ENCODE assay signal across 9 cellular contexts in the genomic region with DNA sequence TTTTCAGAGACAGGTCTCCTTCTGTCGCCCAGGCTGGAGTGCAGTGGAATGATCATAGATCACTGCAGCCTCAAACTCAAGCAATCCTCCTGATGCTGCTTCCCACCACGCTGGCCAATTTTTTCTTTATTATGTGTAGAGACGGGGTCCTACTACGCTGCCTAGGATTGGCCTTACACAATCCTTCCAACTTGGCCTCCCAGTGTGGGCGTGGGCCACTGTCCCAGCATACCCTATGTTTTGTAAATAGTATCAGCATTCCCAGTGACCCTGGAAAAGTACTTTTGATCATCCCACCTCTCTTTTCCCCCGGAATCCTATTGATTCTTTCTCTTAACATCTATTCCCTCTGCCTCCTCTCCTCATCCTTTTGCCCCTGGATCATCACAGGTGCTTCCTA. TPM values are rescaled to one million over a fixed set of nuclear protein-coding genes. Genes with fewer than 3 reads are reported as not detected.
"Had no signal": no experiment of that assay in that cellular context is flagged by ENCODE, and none has a peak within 500 bp of the region (broad histone marks: within the 10 kb centered on the region; RNA-seq: fewer than 3 reads in every experiment).

No MANE protein-coding gene starts in this region.

- H3K4me2 ChIP-seq: KMS-11 had no signal

- ATAC-seq: K562 had no signal

- H3K9ac ChIP-seq: KMS-11 had no signal

- FAIRE-seq: HTR-8/SVneo, K562 had no signal

- H3K4me3 ChIP-seq: K562 had no signal

- DNase-seq: IMR-90, KBM-7, KG1 had no signal

- H3K27ac ChIP-seq: HL-60, KMS-11 had no signal

RNA-seq across cellular contexts. Expression of gene SLC28A2, which starts 36.9 kb away (rescaled TPM):
- total RNA-seq: HT-29, IMR-90, K562 had no signal
- polyA plus RNA-seq: IgD-negative memory B cell, IMR-90 had no signal
